ENCODE assay signal across 10 cellular contexts in genomic region chr3:157226173-157226847, GRCh38.
DNase-seq lines count a peak whose midpoint lies in the region; ATAC-seq and TF ChIP-seq lines count a peak whose summit lies in the region.
"Had no signal": no experiment of that assay in that cellular context is flagged by ENCODE, and none has a peak within 500 bp of the region (broad histone marks: within the 10 kb centered on the region; RNA-seq: fewer than 3 reads in every experiment).

No MANE protein-coding gene starts in this region.

- no peak overlapping the region for H3K27ac ChIP-seq in hepatocyte

- DNase-seq in AG08395 (ENCODE audit: low spot score) (peak; percentile 19), adipocyte (ENCODE audit: low read depth) (peak; percentile 72), NCI-H446 treated with DMSO at 0.1 percent for 48 hours (lab: John Stamatoyannopoulos, UW) (no peak), cortex of kidney (lab: John Stamatoyannopoulos, UW) (no peak), hepatocyte (ENCODE audit: low spot score) (no peak), mucosa of gallbladder (ENCODE audit: low spot score) (no peak)
- DNase-seq: GF-D8, NCI-H345 had no signal

- no peaks in the 10 kb centered on the region for H3K79me2 ChIP-seq in hepatocyte

- no peak overlapping the region for H2AFZ ChIP-seq in hepatocyte

- H3K9me2 ChIP-seq in hepatocyte (replicated peaks; ENCODE audit: insufficient read depth): no peaks in the 10 kb centered on the region

- H3K27me3 ChIP-seq in adipocyte (replicated peaks; ENCODE audit: control insufficient read depth, insufficient read depth, low read length): no peaks in the 10 kb centered on the region
- H3K27me3 ChIP-seq in hepatocyte: no peaks in the 10 kb centered on the region

- H3K4me3 ChIP-seq in adipocyte (ENCODE audit: low read length) (no peak overlapping the region), hepatocyte (no peak overlapping the region)

- H3K36me3 ChIP-seq in adipocyte (ENCODE audit: control insufficient read depth, insufficient read depth, low read length, severe bottlenecking): no peaks in the 10 kb centered on the region
- no peaks in the 10 kb centered on the region for H3K36me3 ChIP-seq in hepatocyte (replicated peaks; ENCODE audit: insufficient read depth, low read depth)

- 93% methylated on average over 3 of the region's 3 CpGs for WGBS in hepatocyte (ENCODE audit: low lambda C conversion rate, missing lambda C conversion rate)

- ATAC-seq in GM19043 (IDR thresholded peaks at IDR 0.05; ENCODE audit: low read depth, unreplicated experiment): peak; percentile 62
- ATAC-seq in HG03520 (IDR thresholded peaks at IDR 0.05; ENCODE audit: unreplicated experiment): peak; percentile 78

- no peak overlapping the region for H3K4me2 ChIP-seq in hepatocyte

- H4K20me1 ChIP-seq in hepatocyte (ENCODE audit: insufficient read depth, poor library complexity, severe bottlenecking): no peaks in the 10 kb centered on the region

- no peak for TF ChIP-seq CTCF in hepatocyte (IDR thresholded peaks at IDR 0.05; ENCODE audit: poor library complexity)

- H3K4me1 ChIP-seq in adipocyte (ENCODE audit: control insufficient read depth, insufficient read depth, low read length) (peaks cover 9% of the 10 kb centered on the region), hepatocyte (ENCODE audit: insufficient read depth) (no peaks in the 10 kb centered on the region)

- H3K9ac ChIP-seq in adipocyte (ENCODE audit: low read length): no peak overlapping the region

- no peaks in the 10 kb centered on the region for H3K9me3 ChIP-seq in adipocyte (ENCODE audit: control insufficient read depth, low read length)
- no peaks in the 10 kb centered on the region for H3K9me3 ChIP-seq in hepatocyte (ENCODE audit: low read depth)

Comparison
In these comparisons a context has a peak if more than half of its experiments do, and no peak if none do; other contexts are left out.
1. DNase-seq: peak in AG08395 (single experiment) and adipocyte (single experiment); none in NCI-H446 treated with DMSO at 0.1 percent for 48 hours (single experiment), cortex of kidney (single experiment), hepatocyte (single experiment) and mucosa of gallbladder (single experiment).